10 cellular contexts compared by ENCODE assay signal in genomic region chr15:52023169-52023922, GRCh38. TPM values are rescaled to one million over a fixed set of nuclear protein-coding genes. Genes with fewer than 3 reads are reported as not detected.
DNase-seq lines count a peak whose midpoint lies in the region; ATAC-seq, FAIRE-seq and TF ChIP-seq lines count a peak whose summit lies in the region.
"Had no signal": no experiment of that assay in that cellular context is flagged by ENCODE, and none has a peak within 500 bp of the region (broad histone marks: within the 10 kb centered on the region; RNA-seq: fewer than 3 reads in every experiment).

No MANE protein-coding gene starts in this region.

- H3K27me3 ChIP-seq in OCI-LY1 (ENCODE audit: insufficient read depth, low read length): no peaks in the 10 kb centered on the region
- no peaks in the 10 kb centered on the region for H3K27me3 ChIP-seq in H1 (replicated peaks in 1 of 4; ENCODE audit: control insufficient read depth in 3 of 4, extremely low read depth in 1 of 4, insufficient read depth in 3 of 4, low read length in 3 of 4)
- H3K27me3 ChIP-seq in trophoblast cell (ENCODE audit: insufficient read depth, low read length): no peaks in the 10 kb centered on the region
- H3K27me3 ChIP-seq in upper lobe of right lung: no peaks in the 10 kb centered on the region
- H3K27me3 ChIP-seq: adrenal gland had no signal

- H3K9ac ChIP-seq in ES-I3 (ENCODE audit: low read depth, low read length) (peak overlapping the region; percentile 11; the same call in 1 of the 2 replicates), OCI-LY1 (ENCODE audit: low read length) (no peak overlapping the region), H1 (replicated peaks in 1 of 4; ENCODE audit: extremely low read depth in 1 of 4, low read depth in 3 of 4, low read length in 3 of 4) (no peak overlapping the region), trophoblast cell (ENCODE audit: low read length) (no peak overlapping the region)

- H2AFZ ChIP-seq in OCI-LY1 (ENCODE audit: low read length) (no peak overlapping the region), H1 (ENCODE audit: low read length) (no peak overlapping the region), trophoblast cell (ENCODE audit: insufficient read depth, low read length, poor library complexity) (no peak overlapping the region)

- H3K14ac ChIP-seq in H1 (ENCODE audit: insufficient read length): no peak overlapping the region
- no peak overlapping the region for H3K14ac ChIP-seq in trophoblast cell (ENCODE audit: low read length)

- no peak for TF ChIP-seq POLR2A in H1 (IDR thresholded peaks at IDR 0.05; ENCODE audit: control extremely low read depth in 1 of 2, low read depth in 2 of 2, low read length in 2 of 2)

- ATAC-seq in upper lobe of right lung: no peak
- ATAC-seq: effector memory CD8-positive, alpha-beta T cell had no signal

- H4K5ac ChIP-seq in H1 (ENCODE audit: insufficient read length, low read depth, low read length): no peak overlapping the region

- H3K36me3 ChIP-seq in ES-I3 (ENCODE audit: insufficient read depth, low read length) (no peaks in the 10 kb centered on the region), OCI-LY1 (ENCODE audit: insufficient read depth, low read length) (0 out of 2 replicates have a peak, but pooled peaks cover 3% of the 10 kb centered on the region), H1 (ENCODE audit: control insufficient read depth in 2 of 4, insufficient read depth in 4 of 4, low read length in 3 of 4) (no peaks in the 10 kb centered on the region), trophoblast cell (ENCODE audit: control insufficient read depth in 1 of 2, insufficient read depth in 2 of 2, low read length in 2 of 2) (no peaks in the 10 kb centered on the region), upper lobe of right lung (peaks cover 2% of the 10 kb centered on the region)
- H3K36me3 ChIP-seq: adrenal gland had no signal

- no peaks in the 10 kb centered on the region for H3K9me3 ChIP-seq in ES-I3 (ENCODE audit: control insufficient read depth, insufficient read depth, low read length)
- no peaks in the 10 kb centered on the region for H3K9me3 ChIP-seq in OCI-LY1 (ENCODE audit: low read length)
- H3K9me3 ChIP-seq in H1 (ENCODE audit: insufficient read depth in 2 of 2, low read depth in 1 of 2, low read length in 1 of 2): no peaks in the 10 kb centered on the region
- no peaks in the 10 kb centered on the region for H3K9me3 ChIP-seq in trophoblast cell (ENCODE audit: insufficient read depth, low read depth, low read length)
- H3K9me3 ChIP-seq in upper lobe of right lung: no peaks in the 10 kb centered on the region
- H3K9me3 ChIP-seq: adrenal gland had no signal

- no peak overlapping the region for H2BK20ac ChIP-seq in H1 (ENCODE audit: low read length)

- no peaks in the 10 kb centered on the region for H3K9me2 ChIP-seq in OCI-LY1 (ENCODE audit: low read depth, low read length)

- no peak overlapping the region for H2BK15ac ChIP-seq in H1 (ENCODE audit: low read length)

- H3K79me2 ChIP-seq in OCI-LY1 (ENCODE audit: insufficient read depth, low read length) (peaks cover 77% of the 10 kb centered on the region), H1 (ENCODE audit: control insufficient read depth in 1 of 2, insufficient read depth in 2 of 2, low read length in 2 of 2) (peaks cover 35 to 86% of the 10 kb centered on the region in 2 experiments), trophoblast cell (ENCODE audit: control insufficient read depth, insufficient read depth, low read length, poor library complexity) (peaks cover 26% of the 10 kb centered on the region)

- H4K20me1 ChIP-seq in OCI-LY1 (ENCODE audit: insufficient read depth, low read length): no peaks in the 10 kb centered on the region
- H4K20me1 ChIP-seq in H1 (replicated peaks in 1 of 2; ENCODE audit: control insufficient read depth in 1 of 2, insufficient read depth in 2 of 2, low read length in 2 of 2): peaks cover 2 to 6% of the 10 kb centered on the region in 2 experiments

- no peak overlapping the region for H4K12ac ChIP-seq in trophoblast cell (ENCODE audit: low read depth, low read length)

- H3K79me1 ChIP-seq in H1 (ENCODE audit: low read depth, low read length) (peaks cover 3% of the 10 kb centered on the region; the same call in 1 of the 2 replicates), trophoblast cell (ENCODE audit: low read length) (peaks cover 13% of the 10 kb centered on the region)

- H2BK5ac ChIP-seq in H1 (ENCODE audit: low read depth, low read length) (no peak overlapping the region), trophoblast cell (ENCODE audit: low read depth, low read length, poor library complexity) (no peak overlapping the region)

- H3K4me3 ChIP-seq in OCI-LY1 (ENCODE audit: low read depth, low read length, poor library complexity, severe bottlenecking): no peak overlapping the region
- no peak overlapping the region for H3K4me3 ChIP-seq in H1 (ENCODE audit: extremely low read depth in 1 of 4, insufficient read depth in 2 of 4, low read depth in 3 of 4, low read length in 4 of 4)
- no peak overlapping the region for H3K4me3 ChIP-seq in trophoblast cell (ENCODE audit: low read depth, low read length)
- no peak overlapping the region for H3K4me3 ChIP-seq in upper lobe of right lung
- H3K4me3 ChIP-seq: adrenal gland had no signal

- H3K18ac ChIP-seq in H1 (ENCODE audit: extremely low read depth, low read length) (no peak overlapping the region), trophoblast cell (ENCODE audit: low read length) (no peak overlapping the region)

- POLR2A ChIA-PET in H1 (lab: Charles Lee; ENCODE audit: partially characterized antibody): interaction anchor here (1.5 to 2.3 kb wide), 2 partner anchors 13 to 52 kb away, joined by 3 to 10 read pairs; partner anchors contain the start of gene LEO1

- H3K4ac ChIP-seq in H1 (replicated peaks; ENCODE audit: insufficient read length, low read depth, low read length) (no peak overlapping the region), trophoblast cell (ENCODE audit: low read depth, low read length) (peak overlapping the region; percentile 39)

- H3K4me1 ChIP-seq in ES-I3 (ENCODE audit: insufficient read depth, low read length): peaks cover 16% of the 10 kb centered on the region
- peaks cover 34% of the 10 kb centered on the region for H3K4me1 ChIP-seq in OCI-LY1 (ENCODE audit: insufficient read depth, low read length, severe bottlenecking)
- peaks cover 2 to 12% (median 4%) of the 10 kb centered on the region in 4 experiments; a peak in 5 of 7 replicates for H3K4me1 ChIP-seq in H1 (replicated peaks in 1 of 4; ENCODE audit: control insufficient read depth in 3 of 4, insufficient read depth in 4 of 4, low read length in 3 of 4)
- peaks cover 4 to 5% of the 10 kb centered on the region in 2 experiments for H3K4me1 ChIP-seq in trophoblast cell (ENCODE audit: control insufficient read depth in 1 of 2, insufficient read depth in 2 of 2, low read length in 2 of 2)
- H3K4me1 ChIP-seq in upper lobe of right lung: peaks cover 19% of the 10 kb centered on the region

- H2BK12ac ChIP-seq in H1 (ENCODE audit: low read depth, low read length) (no peak overlapping the region), trophoblast cell (ENCODE audit: low read length) (no peak overlapping the region)

- TF ChIP-seq EP300 in H1 (IDR thresholded peaks at IDR 0.05; ENCODE audit: borderline replicate concordance in 1 of 2, low read depth in 2 of 2, low read length in 2 of 2): no peak

- H3K56ac ChIP-seq in H1 (replicated peaks; ENCODE audit: insufficient read length, low read depth, low read length): no peak overlapping the region

- TF ChIP-seq CTCF in OCI-LY1 (IDR thresholded peaks at IDR 0.05; ENCODE audit: low read length) (no peak), H1 (IDR thresholded peaks at IDR 0.05; ENCODE audit: control extremely low read depth in 1 of 3, insufficient read depth in 1 of 3, low read depth in 1 of 3, low read length in 3 of 3) (no peak), upper lobe of right lung (IDR thresholded peaks at IDR 0.05) (no peak)

- TF ChIP-seq RAD21 in H1 (IDR thresholded peaks at IDR 0.05 in 1 of 2, conservative IDR thresholded peaks at IDR 0.05 in 1 of 2; ENCODE audit: low read depth in 2 of 2, low read length in 2 of 2): peak; percentile 12 to 19; a peak in 1 of 4 replicates

- no peak overlapping the region for H2AK5ac ChIP-seq in H1 (ENCODE audit: low read depth, low read length)
- no peak overlapping the region for H2AK5ac ChIP-seq in trophoblast cell (ENCODE audit: low read length)

- H3K23ac ChIP-seq in H1 (ENCODE audit: insufficient read length) (no peak overlapping the region), trophoblast cell (ENCODE audit: low read length) (no peak overlapping the region)

- no peaks in the 10 kb centered on the region for H3F3A ChIP-seq in OCI-LY1 (ENCODE audit: insufficient read depth, low read length)

- DNase-seq in H1 (ENCODE audit: low read depth in 1 of 2, low spot score in 2 of 2) (no peak), trophoblast cell (no peak), upper lobe of right lung (no peak), T1000 (lab: John Stamatoyannopoulos, UW) (no peak), NCI-H524 treated with DMSO at 0.1 percent for 48 hours (lab: John Stamatoyannopoulos, UW) (no peak)
- DNase-seq: adrenal gland; effector memory CD8-positive, alpha-beta T cell; SIG-M5 had no signal

- H3K4me2 ChIP-seq in OCI-LY1 (ENCODE audit: low read length) (no peak overlapping the region; the same call in 1 of the 2 replicates), H1 (ENCODE audit: insufficient read depth in 1 of 2, low read depth in 2 of 2, low read length in 2 of 2) (no peak overlapping the region), trophoblast cell (ENCODE audit: low read length) (no peak overlapping the region)

- H3K23me2 ChIP-seq in H1 (ENCODE audit: low read depth, low read length): no peaks in the 10 kb centered on the region

- peak overlapping the region; percentile 84 for H3K27ac ChIP-seq in OCI-LY1 (ENCODE audit: low read depth, low read length, poor library complexity, severe bottlenecking)
- H3K27ac ChIP-seq in H1 (ENCODE audit: low read depth, low read length): no peak overlapping the region
- no peak overlapping the region for H3K27ac ChIP-seq in trophoblast cell (ENCODE audit: low read depth, low read length)
- H3K27ac ChIP-seq in upper lobe of right lung: no peak overlapping the region
- H3K27ac ChIP-seq: adrenal gland had no signal

- CTCF ChIA-PET in H1 (lab: Charles Lee; ENCODE audit: partially characterized antibody): interaction anchor here (0.7 to 3.1 kb wide), 4 partner anchors 10 to 51 kb away, joined by 3 to 11 read pairs (median 5); no protein-coding TSS in a partner anchor

- H4K8ac ChIP-seq in H1 (ENCODE audit: extremely low read depth, insufficient read depth, low read length) (no peak overlapping the region), trophoblast cell (ENCODE audit: low read depth, low read length) (no peak overlapping the region)

- H2BK120ac ChIP-seq in H1 (replicated peaks; ENCODE audit: low read depth, low read length) (no peak overlapping the region), trophoblast cell (ENCODE audit: insufficient read depth, low read length, poor library complexity) (no peak overlapping the region)

- H4K91ac ChIP-seq in H1 (replicated peaks; ENCODE audit: insufficient read length, low read length) (no peak overlapping the region), trophoblast cell (ENCODE audit: low read depth, low read length) (no peak overlapping the region)

- intact Hi-C loops in upper lobe of right lung (cut with DNase I): no loop called here

- WGBS in H1 (ENCODE audit: extremely low coverage in 1 of 2, insufficient coverage in 1 of 2, insufficient read length in 1 of 2, insufficient replicate concordance in 2 of 2, low coverage in 1 of 2, low lambda C conversion rate in 2 of 2, missing lambda C conversion rate in 1 of 2), 2 experiments: 90% methylated on average over 13 of the region's 13 CpGs; no CpG with 5 or more reads in 1 of the 2 experiments
- WGBS in trophoblast cell (ENCODE audit: extremely low coverage, insufficient coverage, insufficient read length): no CpG with 5 or more reads among the region's 13 CpGs

- no peak for FAIRE-seq in H1 (lab: Jason Lieb, UNC)

RNA-seq across cellular contexts. Expression of gene MAPK6, which starts 4.3 kb away (rescaled TPM):
- total RNA-seq in H1 (2021; fragmentation: NEBNext Ultra II Directional; extraction: Animal tissue kit (Norgen Biotek cat#: 25700)): 108 and 115 TPM in 2 replicates
- 15.4 and 22.6 TPM in 2 replicates for polyA plus RNA-seq in H1 (2011; rRNA removed)
- polyA plus RNA-seq in H1 (2011; cell fraction: cytosol; rRNA removed): 34.2 TPM
- polyA plus RNA-seq in H1 (2011; cell fraction: nucleus; rRNA removed): 16.3 TPM
- 29.3 to 60.9 TPM (median 37.5 TPM) in 4 replicates for polyA plus RNA-seq in H1 (2012, experiment 1 of 2)
- polyA plus RNA-seq in H1 (2012, experiment 2 of 2): 3.8 TPM
- polyA plus RNA-seq in H1 (2013, experiment 1 of 2): 51.0 TPM
- polyA plus RNA-seq in H1 (2013, experiment 2 of 2): 51.3 TPM
- 74.0 and 90.1 TPM in 2 replicates for polyA minus RNA-seq in H1 (2011; rRNA and poly(A)+ RNA removed)
- 53.2 TPM for polyA minus RNA-seq in H1 (2011; cell fraction: cytosol; rRNA and poly(A)+ RNA removed)
- 46.9 TPM for polyA minus RNA-seq in H1 (2011; cell fraction: nucleus; rRNA and poly(A)+ RNA removed)
- 47.6 TPM in 2 replicates for polyA plus RNA-seq in trophoblast cell (2013)
- 20.9 TPM for total RNA-seq in upper lobe of right lung

RNA-seq across cellular contexts. Expression of gene LEO1, which starts 51.8 kb away (rescaled TPM):
- total RNA-seq in H1 (2021; fragmentation: NEBNext Ultra II Directional; extraction: Animal tissue kit (Norgen Biotek cat#: 25700)): 27.4 and 29.2 TPM in 2 replicates
- polyA plus RNA-seq in H1 (2011; rRNA removed): 1.3 and 1.6 TPM in 2 replicates
- polyA plus RNA-seq in H1 (2011; cell fraction: cytosol; rRNA removed): 6.9 TPM
- 1.6 TPM for polyA plus RNA-seq in H1 (2011; cell fraction: nucleus; rRNA removed)
- polyA plus RNA-seq in H1 (2012, experiment 1 of 2): 28.0 to 46.2 TPM (median 31.8 TPM) in 4 replicates
- polyA plus RNA-seq in H1 (2012, experiment 2 of 2): 4.0 TPM
- 27.7 TPM for polyA plus RNA-seq in H1 (2013, experiment 1 of 2)
- 28.2 TPM for polyA plus RNA-seq in H1 (2013, experiment 2 of 2)
- polyA minus RNA-seq in H1 (2011; rRNA and poly(A)+ RNA removed): 5.2 and 5.3 TPM in 2 replicates
- 6.2 TPM for polyA minus RNA-seq in H1 (2011; cell fraction: cytosol; rRNA and poly(A)+ RNA removed)
- polyA minus RNA-seq in H1 (2011; cell fraction: nucleus; rRNA and poly(A)+ RNA removed): 4.5 TPM
- polyA plus RNA-seq in trophoblast cell (2013): 18.0 and 19.2 TPM in 2 replicates
- total RNA-seq in upper lobe of right lung: 13.2 TPM
